Comparison of ENCODE assay signal across 12 cellular contexts in genomic region chr15:99630607-99631131, GRCh38.
A peak's percentile ranks its signal among the peaks of the same experiment; 100 is the strongest.
DNase-seq lines count a peak whose midpoint lies in the region; ATAC-seq and TF ChIP-seq lines count a peak whose summit lies in the region.
"Had no signal": no experiment of that assay in that cellular context is flagged by ENCODE, and none has a peak within 500 bp of the region (broad histone marks: within the 10 kb centered on the region; RNA-seq: fewer than 3 reads in every experiment).

No MANE protein-coding gene starts in this region.

- peaks cover 30% of the 10 kb centered on the region for H3K79me2 ChIP-seq in OCI-LY3 (ENCODE audit: low read length)

- H3K27me3 ChIP-seq in OCI-LY3 (ENCODE audit: low read depth, low read length) (no peaks in the 10 kb centered on the region), muscle layer of duodenum (ENCODE audit: low read depth, low read length) (no peaks in the 10 kb centered on the region), prostate gland (replicated peaks; ENCODE audit: insufficient read depth) (no peaks in the 10 kb centered on the region), A673 (replicated peaks; ENCODE audit: insufficient read depth, low read depth, low read length, poor library complexity) (no peaks in the 10 kb centered on the region)

- ATAC-seq in GM21381 (IDR thresholded peaks at IDR 0.05; ENCODE audit: unreplicated experiment): peak; percentile 4
- ATAC-seq: SK-N-SH treated with all-trans-retinoic acid at 6 μM for 48 hours had no signal

- H4K20me1 ChIP-seq in OCI-LY3 (ENCODE audit: insufficient read depth, low read length): peaks cover 30% of the 10 kb centered on the region

- BruUV-seq in A673 (replicated peaks; lab: Mats Ljungman, UMichigan): no TSS peak

- no peak overlapping the region for H2AFZ ChIP-seq in OCI-LY3 (ENCODE audit: low read depth, low read length)

- intact Hi-C loops in prostate gland (cut with DNase I): no loop called here
- intact Hi-C loops in A673 (cut with micrococcal nuclease; ENCODE audit: unreplicated experiment): no loop called here

- H3K4me1 ChIP-seq in OCI-LY3 (ENCODE audit: low read length) (peaks cover 27% of the 10 kb centered on the region), muscle layer of duodenum (ENCODE audit: control insufficient read depth in 1 of 2, insufficient read depth in 2 of 2, low read length in 2 of 2) (peaks cover 17 to 19% of the 10 kb centered on the region in 2 donors), prostate gland (replicated peaks) (no peaks in the 10 kb centered on the region), A673 (ENCODE audit: insufficient read depth, low read length, poor library complexity, severe bottlenecking) (peaks cover 29% of the 10 kb centered on the region)

- H3K9ac ChIP-seq in OCI-LY3 (ENCODE audit: low read length): 0 out of 2 replicates have a peak overlapping the region, but pooled peaks have one; percentile 11

- TF ChIP-seq CTCF in OCI-LY3 (IDR thresholded peaks at IDR 0.05; ENCODE audit: low read depth, low read length): no peak
- no peak for TF ChIP-seq CTCF in prostate gland (IDR thresholded peaks at IDR 0.05)
- TF ChIP-seq CTCF in A673 (conservative IDR thresholded peaks at IDR 0.05; ENCODE audit: low read depth, low read length): no peak

- no peak for TF ChIP-seq POLR2A in prostate gland (IDR thresholded peaks at IDR 0.05)

- POLR2A ChIA-PET in A673 (lab: Charles Lee; ENCODE audit: low non-redundant PET): no interaction called here

- H3K27ac ChIP-seq in OCI-LY3 (ENCODE audit: low read length) (peak overlapping the region; percentile 44), muscle layer of duodenum (ENCODE audit: low read length) (peak overlapping the region; percentile 75), prostate gland (no peak overlapping the region), A673 (ENCODE audit: low read depth, low read length, poor library complexity, severe bottlenecking) (no peak overlapping the region)
- H3K27ac ChIP-seq: C4-2B had no signal

- H3K4me3 ChIP-seq in GM08714 (ENCODE audit: low read length) (peak overlapping the region; percentile 22; the same call in 1 of the 2 replicates), OCI-LY3 (ENCODE audit: low read length) (peak overlapping the region; percentile 48), muscle layer of duodenum (ENCODE audit: low read depth in 1 of 2, low read length in 2 of 2) (no peak overlapping the region), prostate gland (no peak overlapping the region), A673 (ENCODE audit: low read depth, low read length, poor library complexity, severe bottlenecking) (no peak overlapping the region)
- H3K4me3 ChIP-seq: smooth muscle cell had no signal

- CTCF ChIA-PET in A673 (lab: Charles Lee): no interaction called here

- no peaks in the 10 kb centered on the region; the same call in 1 of the 2 replicates for H3K9me3 ChIP-seq in OCI-LY3 (ENCODE audit: insufficient read depth, low read length)
- H3K9me3 ChIP-seq in muscle layer of duodenum (ENCODE audit: control insufficient read depth in 1 of 2, low read length in 2 of 2): no peaks in the 10 kb centered on the region
- no peaks in the 10 kb centered on the region for H3K9me3 ChIP-seq in prostate gland
- peaks cover 2% of the 10 kb centered on the region for H3K9me3 ChIP-seq in A673 (ENCODE audit: low read depth, low read length, poor library complexity, severe bottlenecking)

- no peak for DNase-seq in stimulated activated CD4-positive, alpha-beta T cell treated with anti-CD3 and anti-CD28 coated beads, Interleukin-4, amount 100 ng/mL, for 4 hours
- DNase-seq in prostate gland (ENCODE audit: low spot score) (no peak), NCI-H187 (lab: John Stamatoyannopoulos, UW) (no peak), A673 (ENCODE audit: low spot score) (no peak)
- DNase-seq: NCI-H69 had no signal

- 85% methylated on average over 7 of the region's 7 CpGs for WGBS in prostate gland

- H3K36me3 ChIP-seq in OCI-LY3 (replicated peaks; ENCODE audit: low read depth, low read length) (peaks cover 18% of the 10 kb centered on the region), muscle layer of duodenum (ENCODE audit: control insufficient read depth in 1 of 2, insufficient read depth in 2 of 2, low read length in 2 of 2) (peaks cover 0 to 8% of the 10 kb centered on the region in 2 donors), prostate gland (no peaks in the 10 kb centered on the region), A673 (ENCODE audit: insufficient read depth, low read length, poor library complexity, severe bottlenecking) (no peaks in the 10 kb centered on the region)

- peak overlapping the region; percentile 73 for H3K4me2 ChIP-seq in OCI-LY3 (ENCODE audit: low read length)
- H3K4me2 ChIP-seq: smooth muscle cell had no signal

Comparison
In these comparisons a context has a peak if more than half of its experiments do, and no peak if none do; other contexts are left out.
1. H3K4me3 ChIP-seq: peak in GM08714 (single experiment) and OCI-LY3 (single experiment); none in muscle layer of duodenum (0 of 2), prostate gland (0 of 2) and A673 (single experiment).
2. H3K27ac ChIP-seq: peak in OCI-LY3 (single experiment) and muscle layer of duodenum (single experiment); none in prostate gland (0 of 2) and A673 (single experiment).